ENCODE assay signal across 8 cellular contexts in the genomic region with DNA sequence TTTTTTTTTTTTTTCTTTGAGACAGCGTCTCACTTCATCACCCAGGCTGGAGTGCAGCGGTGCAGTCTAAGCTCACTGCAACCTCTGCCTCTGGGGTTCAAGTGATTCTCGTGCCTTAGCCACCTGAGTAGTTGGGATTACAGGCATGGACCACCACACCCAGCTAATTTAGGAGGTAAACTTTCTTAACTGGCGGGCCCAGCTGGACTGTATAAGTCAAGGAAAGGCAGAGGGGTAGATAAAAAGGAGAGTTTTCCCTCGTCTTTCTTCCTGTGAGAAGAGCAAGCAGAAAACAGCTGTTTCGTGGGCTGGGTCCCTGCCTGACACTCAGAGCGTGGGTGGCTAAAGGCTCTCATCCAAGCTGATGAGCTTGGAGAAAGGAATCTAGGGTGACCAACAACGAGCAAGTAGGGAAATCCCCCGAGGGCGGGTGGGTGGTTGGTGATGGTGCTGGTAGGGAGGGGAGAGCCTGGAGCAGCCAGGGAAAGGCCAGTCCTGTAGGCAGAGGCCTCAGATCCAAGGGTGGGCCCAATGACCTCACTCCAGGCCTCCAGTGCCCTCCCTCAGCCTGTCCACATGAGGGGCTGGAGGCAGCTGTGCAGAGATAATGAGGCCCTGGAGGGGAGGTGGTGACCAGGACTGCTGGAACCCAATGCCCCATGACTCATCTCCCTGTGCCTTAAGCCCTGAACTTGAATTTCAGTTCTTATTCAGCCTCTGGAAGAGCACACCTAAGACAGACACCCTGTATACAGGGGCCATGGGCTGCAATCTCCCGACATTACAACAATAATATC. TPM values are rescaled to one million over a fixed set of nuclear protein-coding genes. Genes with fewer than 3 reads are reported as not detected.
DNase-seq lines count a peak whose midpoint lies in the region; ATAC-seq, FAIRE-seq and TF ChIP-seq lines count a peak whose summit lies in the region.

No MANE protein-coding gene starts in this region.

- no peaks in the 10 kb centered on the region for H4K20me1 ChIP-seq in HepG2 (ENCODE audit: insufficient read depth, low read length)

- no peaks in the 10 kb centered on the region for H3K27me3 Mint-ChIP-seq in activated CD4-positive, alpha-beta T cell treated with anti-CD3 and anti-CD28 coated beads, Interleukin-2, amount 10 ng/mL, durations not matched to agents 7 days and 5 days

- CTCF ChIA-PET in activated CD4-positive, alpha-beta T cell treated with anti-CD3 and anti-CD28 coated beads, Interleukin-2, amount 10 ng/mL, durations not matched to agents 7 days and 5 days (lab: Charles Lee) = no interaction called here
- CTCF ChIA-PET in HepG2 (lab: Yijun Ruan, JAX; ENCODE audit: low intra/inter-chr PET ratio, low total read pairs) = no interaction called here

- H3K27me3 ChIP-seq in bronchial epithelial cell (ENCODE audit: control insufficient read depth, insufficient read depth, low read length) (no peaks in the 10 kb centered on the region), HepG2 (ENCODE audit: control insufficient read depth in 1 of 2, insufficient read depth in 2 of 2, low read length in 2 of 2) (no peaks in the 10 kb centered on the region), upper lobe of right lung (no peaks in the 10 kb centered on the region)

- TF ChIP-seq EP300 in HepG2 (IDR thresholded peaks at IDR 0.05; ENCODE audit: low read depth in 2 of 2, low read length in 2 of 2) = no peak
- no peak for TF ChIP-seq EP300 in HepG2 (CRISPR knock-in tag; IDR thresholded peaks at IDR 0.05; ENCODE audit: borderline replicate concordance)

- no peak overlapping the region for H2AFZ ChIP-seq in HepG2 (ENCODE audit: low read length)

- TF ChIP-seq POLR2A in HepG2 (IDR thresholded peaks at IDR 0.05; ENCODE audit: insufficient read depth in 1 of 2, low read depth in 2 of 2, low read length in 2 of 2) = no peak

- H3K9me3 Mint-ChIP-seq in activated CD4-positive, alpha-beta T cell treated with anti-CD3 and anti-CD28 coated beads, Interleukin-2, amount 10 ng/mL, durations not matched to agents 7 days and 5 days = no peaks in the 10 kb centered on the region

- no peak overlapping the region for H3K4me3 ChIP-seq in bronchial epithelial cell (ENCODE audit: low read depth, low read length)
- no peak overlapping the region for H3K4me3 ChIP-seq in HepG2 (replicated peaks in 1 of 3; ENCODE audit: insufficient read depth in 1 of 3, low read depth in 2 of 3, low read length in 3 of 3)
- H3K4me3 ChIP-seq in upper lobe of right lung = no peak overlapping the region

- TF ChIP-seq RAD21 in HepG2 (CRISPR knock-in tag; IDR thresholded peaks at IDR 0.05) = no peak

- H3K27ac ChIP-seq in HepG2 (ENCODE audit: extremely low read length, insufficient read depth, low read length) = no peak overlapping the region
- peak overlapping the region; percentile 11 for H3K27ac ChIP-seq in upper lobe of right lung

- BruUV-seq in HepG2 (replicated peaks; lab: Mats Ljungman, UMichigan) = no TSS peak

- H3K4me1 Mint-ChIP-seq in activated CD4-positive, alpha-beta T cell treated with anti-CD3 and anti-CD28 coated beads, Interleukin-2, amount 10 ng/mL, durations not matched to agents 7 days and 5 days = no peaks in the 10 kb centered on the region

- H3K4me2 ChIP-seq in HepG2 (ENCODE audit: low read depth, low read length) = no peak overlapping the region

- ATAC-seq in HepG2 (peak; percentile 47), upper lobe of right lung (peak; percentile 35), HG02970 (IDR thresholded peaks at IDR 0.05; ENCODE audit: low FRiP score, unreplicated experiment) (no peak)

- FAIRE-seq in bronchial epithelial cell (lab: Jason Lieb, UNC) (no peak), HepG2 (lab: Jason Lieb, UNC) (no peak)

- peaks cover 7% of the 10 kb centered on the region for H3K36me3 Mint-ChIP-seq in activated CD4-positive, alpha-beta T cell treated with anti-CD3 and anti-CD28 coated beads, Interleukin-2, amount 10 ng/mL, durations not matched to agents 7 days and 5 days (ENCODE audit: low read depth)

- peak; percentile 19 for DNase-seq in activated CD4-positive, alpha-beta T cell treated with anti-CD3 and anti-CD28 coated beads for 48 hours
- DNase-seq in activated CD4-positive, alpha-beta T cell treated with anti-CD3 and anti-CD28 coated beads, Interleukin-2, amount 10 ng/mL, durations not matched to agents 7 days and 5 days = no peak
- DNase-seq in bronchial epithelial cell (ENCODE audit: low read depth) (peak; percentile 96), HepG2 (ENCODE audit: low spot score) (peak; percentile 13), upper lobe of right lung (no peak), cerebellum (ENCODE audit: low spot score) (no peak), HT-29 (ENCODE audit: low spot score) (no peak)

- H3K9me3 ChIP-seq in HepG2 (ENCODE audit: low read length) (no peaks in the 10 kb centered on the region), upper lobe of right lung (no peaks in the 10 kb centered on the region)

- POLR2A ChIA-PET in activated CD4-positive, alpha-beta T cell treated with anti-CD3 and anti-CD28 coated beads, Interleukin-2, amount 10 ng/mL, durations not matched to agents 7 days and 5 days (lab: Charles Lee) = interaction anchor here (0.6 kb wide), 1 partner anchor 38 kb away, joined by 7 read pairs; no protein-coding TSS in a partner anchor
- POLR2A ChIA-PET in HepG2 (lab: Yijun Ruan, JAX) = no interaction called here

- no peak overlapping the region for H3K9ac ChIP-seq in HepG2 (ENCODE audit: insufficient read depth, low read depth, low read length)

- H3K4me1 ChIP-seq in HepG2 (ENCODE audit: insufficient read depth, low read length) (peaks cover 10% of the 10 kb centered on the region), upper lobe of right lung (peaks cover 64% of the 10 kb centered on the region)

- H3K36me3 ChIP-seq in bronchial epithelial cell (ENCODE audit: control insufficient read depth, insufficient read depth, low read length) (no peaks in the 10 kb centered on the region), HepG2 (replicated peaks in 1 of 2; ENCODE audit: control insufficient read depth in 1 of 2, insufficient read depth in 2 of 2, low read length in 2 of 2) (peaks cover 6 to 20% of the 10 kb centered on the region in 2 experiments; a peak in 4 of 5 replicates), upper lobe of right lung (no peaks in the 10 kb centered on the region)

- 91% methylated on average over 10 of the region's 11 CpGs for WGBS in HepG2 (ENCODE audit: low lambda C conversion rate)

- no peak overlapping the region for H3K27ac Mint-ChIP-seq in activated CD4-positive, alpha-beta T cell treated with anti-CD3 and anti-CD28 coated beads, Interleukin-2, amount 10 ng/mL, durations not matched to agents 7 days and 5 days

- H3K4me3 Mint-ChIP-seq in activated CD4-positive, alpha-beta T cell treated with anti-CD3 and anti-CD28 coated beads, Interleukin-2, amount 10 ng/mL, durations not matched to agents 7 days and 5 days = no peak overlapping the region

- no peak for TF ChIP-seq CTCF in bronchial epithelial cell (IDR thresholded peaks at IDR 0.05; ENCODE audit: insufficient read depth, low read length, severe bottlenecking)
- TF ChIP-seq CTCF in HepG2 (CRISPR knock-in tag; IDR thresholded peaks at IDR 0.05) = no peak
- no peak for TF ChIP-seq CTCF in upper lobe of right lung (IDR thresholded peaks at IDR 0.05)

- in situ Hi-C loops in HepG2 (cut with HindIII; ENCODE audit: extremely low pct_ligation_motif_present, low pct_unique_long_range_greater_than_20kb) = no loop called here

- intact Hi-C loops in HepG2 (cut with micrococcal nuclease; ENCODE audit: unreplicated experiment) (no loop called here), upper lobe of right lung (cut with DNase I) (no loop called here)

- H3K79me2 ChIP-seq in HepG2 (ENCODE audit: insufficient read depth, low read length) = no peaks in the 10 kb centered on the region

TF ChIP-seq in HepG2, 621 proteins besides CTCF, POLR2A, EP300 and RAD21 (continues in another document):
- peak; percentile 25 for TF ChIP-seq RBM22 (optimal IDR thresholded peaks at IDR 0.05; ENCODE audit: low read length)
- TF ChIP-seq ZNF597 (CRISPR knock-in tag; IDR thresholded peaks at IDR 0.05) = no peak
- peak; percentile 74 for TF ChIP-seq FOSL2 (CRISPR knock-in tag; IDR thresholded peaks at IDR 0.05)

RNA-seq across cellular contexts. Expression of gene LIMD1, which starts 43.1 kb away (rescaled TPM):
- 10 to 100 TPM; 45.1 to 47.7 TPM for total RNA-seq in activated CD4-positive, alpha-beta T cell treated with anti-CD3 and anti-CD28 coated beads, Interleukin-2, amount 10 ng/mL, durations not matched to agents 7 days and 5 days
- total RNA-seq in bronchial epithelial cell (6.8 and 8.2 TPM in 2 replicates), HepG2 (2016; rRNA removed; fragmentation: Illumina TruSeq; extraction: Trizol) (11.1 and 13.0 TPM in 2 replicates), upper lobe of right lung (103 TPM), cerebellum (11.6 TPM)
- 1.4 and 1.5 TPM in 2 replicates for total RNA-seq in HepG2 (2016; cell fraction: cytosol; rRNA removed; fragmentation: Illumina TruSeq; extraction: Trizol; ENCODE audit: low read depth)
- total RNA-seq in HepG2 (2016; cell fraction: insoluble cytoplasmic fraction; rRNA removed; fragmentation: Illumina TruSeq; extraction: Trizol) = 9.8 and 12.1 TPM in 2 replicates
- total RNA-seq in HepG2 (2016; cell fraction: membrane; rRNA removed; fragmentation: Illumina TruSeq; extraction: Trizol) = 5.3 and 6.4 TPM in 2 replicates
- 11.9 and 15.6 TPM in 2 replicates for total RNA-seq in HepG2 (2016; cell fraction: nucleus; rRNA removed; fragmentation: Illumina TruSeq; extraction: Trizol)
- 16.4 and 18.7 TPM in 2 replicates for polyA plus RNA-seq in HepG2 (2011; rRNA removed)
- 7.1 and 7.2 TPM in 2 replicates for polyA plus RNA-seq in HepG2 (2011; cell fraction: cytosol; rRNA removed)
- 42.2 and 53.6 TPM in 2 replicates for polyA plus RNA-seq in HepG2 (2011; cell fraction: nucleus; rRNA removed)
- polyA plus RNA-seq in HepG2 (2012) = 4.4 and 6.9 TPM in 2 replicates
- polyA plus RNA-seq in HepG2 (2016; cell fraction: cytosol; fragmentation: Illumina TruSeq; extraction: Trizol; ENCODE audit: low read depth) = 0.43 and 0.62 TPM in 2 replicates
- polyA plus RNA-seq in HepG2 (2016; cell fraction: insoluble cytoplasmic fraction; fragmentation: Illumina TruSeq; extraction: Trizol; ENCODE audit: low read depth) = 5.8 and 6.2 TPM in 2 replicates
- 1.7 TPM in 2 replicates for polyA plus RNA-seq in HepG2 (2016; cell fraction: membrane; fragmentation: Illumina TruSeq; extraction: Trizol; ENCODE audit: low read depth)
- 17.4 and 18.9 TPM in 2 replicates for polyA plus RNA-seq in HepG2 (2016; cell fraction: nucleus; fragmentation: Illumina TruSeq; extraction: Trizol; ENCODE audit: insufficient read depth, low read depth)
- polyA minus RNA-seq in HepG2 (2011; rRNA and poly(A)+ RNA removed; ENCODE audit: low replicate concordance) = 55.2 and 75.7 TPM in 2 replicates
- polyA minus RNA-seq in HepG2 (2011; cell fraction: cytosol; rRNA and poly(A)+ RNA removed) = 11.3 and 16.1 TPM in 2 replicates
- 27.0 and 32.6 TPM in 2 replicates for polyA minus RNA-seq in HepG2 (2011; cell fraction: nucleus; rRNA and poly(A)+ RNA removed)
- 14.5 and 17.1 TPM in 2 replicates for total RNA-seq in HT-29 (2014; rRNA removed; shearing (Covaris generic))

Comparison
In these comparisons a context has a peak if more than half of its experiments do, and no peak if none do; other contexts are left out.
1. DNase-seq: peak in activated CD4-positive, alpha-beta T cell treated with anti-CD3 and anti-CD28 coated beads for 48 hours (single experiment), bronchial epithelial cell (single experiment) and HepG2 (single experiment); none in activated CD4-positive, alpha-beta T cell treated with anti-CD3 and anti-CD28 coated beads, Interleukin-2, amount 10 ng/mL, durations not matched to agents 7 days and 5 days (single experiment), upper lobe of right lung (single experiment), cerebellum (single experiment) and HT-29 (single experiment).